ENCODE assay signal across 20 cellular contexts in genomic region chr15:68010366-68010765, GRCh38.
"Had no signal": no experiment of that assay in that cellular context is flagged by ENCODE, and none has a peak within 500 bp of the region (broad histone marks: within the 10 kb centered on the region; RNA-seq: fewer than 3 reads in every experiment).

No MANE protein-coding gene starts in this region.

- H3K4me3 Mint-ChIP-seq: activated CD4-positive, alpha-beta T cell treated with anti-CD3 and anti-CD28 coated beads, Interleukin-2, amount 10 ng/mL, durations not matched to agents 7 days and 5 days; activated CD8-positive, alpha-beta T cell treated with anti-CD3 and anti-CD28 coated beads, Interleukin-2, amount 10 ng/mL, durations not matched to agents 7 days and 5 days; activated naive CD8-positive, alpha-beta T cell treated with anti-CD3 and anti-CD28 coated beads, Interleukin-2, amount 10 ng/mL, durations not matched to agents 7 days and 5 days; activated T-cell treated with anti-CD3 and anti-CD28 coated beads, Interleukin-2, amount 50 U/mL, for 24 hours; brain; effector memory CD8-positive, alpha-beta T cell; stimulated activated effector memory CD8-positive, alpha-beta T cell treated with anti-CD3 and anti-CD28 coated beads, Interleukin-12 subunit alpha, Interleukin-12 subunit beta, amount 100 ng/mL, for 72 hours had no signal

- H3K27me3 ChIP-seq: pancreas, right lobe of liver, testis, upper lobe of right lung had no signal

- H3K4me3 ChIP-seq: pancreas, right lobe of liver, testis, upper lobe of right lung had no signal

- H3K4me1 Mint-ChIP-seq: activated CD4-positive, alpha-beta T cell treated with anti-CD3 and anti-CD28 coated beads, Interleukin-2, amount 10 ng/mL, durations not matched to agents 7 days and 5 days; activated naive CD8-positive, alpha-beta T cell treated with anti-CD3 and anti-CD28 coated beads, Interleukin-2, amount 10 ng/mL, durations not matched to agents 7 days and 5 days; brain; stimulated activated effector memory CD8-positive, alpha-beta T cell treated with anti-CD3 and anti-CD28 coated beads, Interleukin-12 subunit alpha, Interleukin-12 subunit beta, amount 100 ng/mL, for 72 hours had no signal

- H3K36me3 ChIP-seq: pancreas, right lobe of liver, upper lobe of right lung had no signal

- H3K27ac ChIP-seq: pancreas, right lobe of liver, testis, upper lobe of right lung had no signal

- H3K4me1 ChIP-seq: pancreas, right lobe of liver, testis had no signal

- H3K36me3 Mint-ChIP-seq: brain; stimulated activated effector memory CD8-positive, alpha-beta T cell treated with anti-CD3 and anti-CD28 coated beads, Interleukin-12 subunit alpha, Interleukin-12 subunit beta, amount 100 ng/mL, for 72 hours had no signal

- DNase-seq: activated CD4-positive, alpha-beta T cell treated with anti-CD3 and anti-CD28 coated beads, Interleukin-2, amount 10 ng/mL, durations not matched to agents 7 days and 5 days; activated CD8-positive, alpha-beta T cell treated with anti-CD3 and anti-CD28 coated beads, Interleukin-2, amount 10 ng/mL, durations not matched to agents 7 days and 5 days; activated naive CD4-positive, alpha-beta T cell treated with Interleukin-2 at 50 U/mL for 16 hours; activated naive CD8-positive, alpha-beta T cell treated with anti-CD3 and anti-CD28 coated beads, Interleukin-2, amount 10 ng/mL, durations not matched to agents 7 days and 5 days; activated T-cell treated with anti-CD3 and anti-CD28 coated beads, Interleukin-2, amount 50 U/mL, for 24 hours; caudate nucleus; effector memory CD8-positive, alpha-beta T cell; kidney; pancreas; right lobe of liver; small intestine; stimulated activated CD4-positive, alpha-beta T cell treated with anti-CD3 and anti-CD28 coated beads, Interleukin-15, amount 100 ng/mL, for 24 hours; stimulated activated CD4-positive, alpha-beta T cell treated with anti-CD3 and anti-CD28 coated beads, Interleukin-4, amount 100 ng/mL, for 24 hours; T1000; testis; upper lobe of right lung had no signal

- H3K9me3 ChIP-seq: pancreas, right lobe of liver, testis, upper lobe of right lung had no signal

- ATAC-seq: activated CD8-positive, alpha-beta T cell treated with anti-CD3 and anti-CD28 coated beads, Interleukin-2, amount 10 ng/mL, durations not matched to agents 7 days and 5 days; effector memory CD8-positive, alpha-beta T cell; left lobe of liver; pancreas; right lobe of liver; stimulated activated effector memory CD8-positive, alpha-beta T cell treated with anti-CD3 and anti-CD28 coated beads, Interleukin-12 subunit alpha, Interleukin-12 subunit beta, amount 100 ng/mL, for 72 hours; upper lobe of right lung had no signal

- H3K27ac Mint-ChIP-seq: activated CD4-positive, alpha-beta T cell treated with anti-CD3 and anti-CD28 coated beads, Interleukin-2, amount 10 ng/mL, durations not matched to agents 7 days and 5 days; activated CD8-positive, alpha-beta T cell treated with anti-CD3 and anti-CD28 coated beads, Interleukin-2, amount 10 ng/mL, durations not matched to agents 7 days and 5 days; activated naive CD8-positive, alpha-beta T cell treated with anti-CD3 and anti-CD28 coated beads, Interleukin-2, amount 10 ng/mL, durations not matched to agents 7 days and 5 days; activated T-cell treated with anti-CD3 and anti-CD28 coated beads, Interleukin-2, amount 50 U/mL, for 24 hours; activated T-helper 2 cell treated with anti-CD3 and anti-CD28 coated beads, Interferon-gamma antibody, Interleukin-2, Interleukin-4, amounts not matched to agents 10 μg/mL and 5 μg/mL and 100 μg/mL, durations not matched to agents 14 hours and 24 hours and 36 hours; brain; effector memory CD8-positive, alpha-beta T cell; stimulated activated effector memory CD8-positive, alpha-beta T cell treated with anti-CD3 and anti-CD28 coated beads, Interleukin-12 subunit alpha, Interleukin-12 subunit beta, amount 100 ng/mL, for 72 hours had no signal
